1 cellular context compared by ENCODE assay signal in genomic region chr1:179954494-179955317, GRCh38.
TF ChIP-seq lines count a peak whose summit lies in the region.

Gene CEP350, plus strand, starts transcription at chr1:179954810. Its CDS starts 31,372 bp downstream, at chr1:179986182.

TF ChIP-seq in K562, 482 proteins besides CTCF, POLR2A, EP300 and RAD21 (continued from another document and continues in another):
- TF ChIP-seq ZMIZ1 (IDR thresholded peaks at IDR 0.05; ENCODE audit: low read depth in 2 of 2, low read length in 2 of 2) = peak in 1 of 2 experiments; percentile 46; a peak in 1 of 4 replicates
- TF ChIP-seq E2F4 (CRISPR knock-in tag; IDR thresholded peaks at IDR 0.05; ENCODE audit: low read depth) = peak; percentile 80
- no peak for TF ChIP-seq ZFPM2 (CRISPR knock-in tag; IDR thresholded peaks at IDR 0.05)
- TF ChIP-seq NBN (IDR thresholded peaks at IDR 0.05; ENCODE audit: low read depth) = 0 out of 2 replicates have a peak, but pooled peaks have one; percentile 14
- no peak for TF ChIP-seq ZKSCAN8 (CRISPR knock-in tag; IDR thresholded peaks at IDR 0.05)
- no peak for TF ChIP-seq U2AF2 (optimal IDR thresholded peaks at IDR 0.05; ENCODE audit: low read depth, low read length)
- peak; percentile 81 for TF ChIP-seq NFRKB (IDR thresholded peaks at IDR 0.05; ENCODE audit: low read depth)
- TF ChIP-seq BCOR (IDR thresholded peaks at IDR 0.05) = peak; percentile 47; the same call in 1 of the 2 replicates
- TF ChIP-seq MYBL2 (IDR thresholded peaks at IDR 0.05; ENCODE audit: low read depth) = peak; percentile 71; the same call in 1 of the 2 replicates
- TF ChIP-seq MYBL2 (CRISPR knock-in tag; IDR thresholded peaks at IDR 0.05; ENCODE audit: borderline replicate concordance) = no peak
- TF ChIP-seq ZNF583 (CRISPR knock-in tag; IDR thresholded peaks at IDR 0.05) = 0 out of 2 replicates have a peak, but pooled peaks have one; percentile 57
- TF ChIP-seq CHD1 (IDR thresholded peaks at IDR 0.05; ENCODE audit: low read length) = peak; percentile 91
- TF ChIP-seq PTBP1 (IDR thresholded peaks at IDR 0.05; ENCODE audit: low read depth, low read length) = no peak
- peak; percentile 71 for TF ChIP-seq ZNF584 (CRISPR knock-in tag; IDR thresholded peaks at IDR 0.05; ENCODE audit: low read depth)
- TF ChIP-seq TRIM25 (IDR thresholded peaks at IDR 0.05; ENCODE audit: borderline replicate concordance) = no peak
- peak; percentile 51; the same call in 1 of the 2 replicates for TF ChIP-seq ZBTB9 (CRISPR knock-in tag; IDR thresholded peaks at IDR 0.05)
- TF ChIP-seq NCOR1 (IDR thresholded peaks at IDR 0.05) = no peak; the same call in 1 of the 2 replicates
- TF ChIP-seq RERE (CRISPR knock-in tag; IDR thresholded peaks at IDR 0.05; ENCODE audit: borderline replicate concordance) = no peak
- no peak for TF ChIP-seq XRCC3 (IDR thresholded peaks at IDR 0.05)
- TF ChIP-seq CREM (IDR thresholded peaks at IDR 0.05; ENCODE audit: low read depth) = peak; percentile 93
- no peak for TF ChIP-seq MECOM (CRISPR knock-in tag; IDR thresholded peaks at IDR 0.05)
- no peak for TF ChIP-seq ILK (tag; IDR thresholded peaks at IDR 0.05; ENCODE audit: borderline replicate concordance, low read depth)
- TF ChIP-seq CBX1 (IDR thresholded peaks at IDR 0.05; ENCODE audit: low read depth) = peak; percentile 78
- 0 out of 2 replicates have a peak, but pooled peaks have one; percentile 47 for TF ChIP-seq ZNF449 (CRISPR knock-in tag; IDR thresholded peaks at IDR 0.05)
- no peak for TF ChIP-seq IRF1 (CRISPR knock-in tag; IDR thresholded peaks at IDR 0.05; ENCODE audit: borderline replicate concordance)
- peak; percentile 95 for TF ChIP-seq POLR2B (IDR thresholded peaks at IDR 0.05; ENCODE audit: low read depth, partially characterized antibody)
- no peak for TF ChIP-seq CGGBP1 (CRISPR knock-in tag; IDR thresholded peaks at IDR 0.05)
- no peak; the same call in 1 of the 2 replicates for TF ChIP-seq GABPB2 (CRISPR knock-in tag; conservative IDR thresholded peaks at IDR 0.05)
- TF ChIP-seq ARID1B (IDR thresholded peaks at IDR 0.05) = no peak; the same call in 1 of the 2 replicates
- no peak for TF ChIP-seq DPF2 (IDR thresholded peaks at IDR 0.05)
- TF ChIP-seq FOXK2 (conservative IDR thresholded peaks at IDR 0.05 in 1 of 2, IDR thresholded peaks at IDR 0.05 in 1 of 2; ENCODE audit: low read depth in 2 of 2) = peak; percentile 88 to 89
- no peak for TF ChIP-seq MTF1 (CRISPR knock-in tag; IDR thresholded peaks at IDR 0.05; ENCODE audit: borderline replicate concordance)
- TF ChIP-seq ZNF212 (CRISPR knock-in tag; IDR thresholded peaks at IDR 0.05) = 0 out of 2 replicates have a peak, but pooled peaks have one; percentile 57
- peak; percentile 47 for TF ChIP-seq FOXP4 (CRISPR knock-in tag; IDR thresholded peaks at IDR 0.05; ENCODE audit: borderline replicate concordance)
- no peak for TF ChIP-seq ZNF740 (CRISPR knock-in tag; IDR thresholded peaks at IDR 0.05)
- TF ChIP-seq ZNF740 (tag; IDR thresholded peaks at IDR 0.05) = no peak
- TF ChIP-seq MXD1 (CRISPR knock-in tag; IDR thresholded peaks at IDR 0.05; ENCODE audit: borderline replicate concordance, poor library complexity, severe bottlenecking) = no peak
- TF ChIP-seq TAF1 (IDR thresholded peaks at IDR 0.05; ENCODE audit: control insufficient read depth, extremely low read depth, insufficient read depth, low read length, severe bottlenecking) = peak; percentile 98
- TF ChIP-seq TCF3 (CRISPR knock-in tag; IDR thresholded peaks at IDR 0.05) = peak; percentile 2; the same call in 1 of the 2 replicates
- peak; percentile 77 for TF ChIP-seq EP400 (IDR thresholded peaks at IDR 0.05)
- peak; percentile 68 for TF ChIP-seq NFIC (IDR thresholded peaks at IDR 0.05)
